In genomic region chrX:118724775-118725174, GRCh38 we compare ENCODE assay signal across 13 cellular contexts. TPM values are rescaled to one million over a fixed set of nuclear protein-coding genes. Genes with fewer than 3 reads are reported as not detected.
DNase-seq lines count a peak whose midpoint lies in the region; ATAC-seq and TF ChIP-seq lines count a peak whose summit lies in the region.
"Had no signal": no experiment of that assay in that cellular context is flagged by ENCODE, and none has a peak within 500 bp of the region (broad histone marks: within the 10 kb centered on the region; RNA-seq: fewer than 3 reads in every experiment).

No MANE protein-coding gene starts in this region.

- WGBS in esophagus squamous epithelium, 2 donors, result 21 to 44% methylated on average over 4 to 6 of the region's 7 CpGs

- H3K9me3 ChIP-seq in Panc1 (ENCODE audit: control insufficient read depth, insufficient read depth, low read depth, low read length) (no peaks in the 10 kb centered on the region), esophagus squamous epithelium (no peaks in the 10 kb centered on the region)
- H3K9me3 ChIP-seq: heart left ventricle, spleen had no signal

- H3K27me3 ChIP-seq in Panc1 (ENCODE audit: control insufficient read depth, insufficient read depth, low read length) (no peaks in the 10 kb centered on the region), esophagus squamous epithelium (no peaks in the 10 kb centered on the region)
- H3K27me3 ChIP-seq: heart left ventricle had no signal

- intact Hi-C loops in Panc1 (cut with micrococcal nuclease; ENCODE audit: unreplicated experiment), result loop anchor here (10.0 kb wide), 1 partner anchor 80 kb away; no protein-coding TSS in a partner anchor
- intact Hi-C loops in esophagus squamous epithelium (cut with DNase I), result no loop called here

- H3K4me3 ChIP-seq in Panc1 (ENCODE audit: low read depth in 2 of 2, low read length in 2 of 2) (peak overlapping the region in 1 of 2 experiments; percentile 37; a peak in 2 of 4 replicates), esophagus squamous epithelium (no peak overlapping the region)
- H3K4me3 ChIP-seq: heart left ventricle, spleen had no signal

- H3K4me3 Mint-ChIP-seq in osteocyte (ENCODE audit: unreplicated experiment), result no peak overlapping the region

- H3K4me1 ChIP-seq in Panc1 (ENCODE audit: control insufficient read depth, insufficient read depth, low read length) (peaks cover 47% of the 10 kb centered on the region), esophagus squamous epithelium (peaks cover 0 to 57% (median 10%) of the 10 kb centered on the region in 3 donors)

- no TSS peak for BruUV-seq in Panc1 (replicated peaks; lab: Mats Ljungman, UMichigan)

- in situ Hi-C loops in Panc1 (cut with HindIII; ENCODE audit: low pct_unique_long_range_greater_than_20kb, low sequenced_read_pairs), result no loop called here

- CTCF ChIA-PET in GM10248 (lab: Yijun Ruan, JAX), result no interaction called here
- CTCF ChIA-PET in Panc1 (lab: Charles Lee), result interaction anchor here (0.6 kb wide), 1 partner anchor 1055 kb away, joined by 3 read pairs; no protein-coding TSS in a partner anchor

- peak; percentile 17 for DNase-seq in GM10248 (ENCODE audit: extremely low spot score)
- no peak for DNase-seq in Panc1 (ENCODE audit: low read depth, low spot score)
- no peak for DNase-seq in esophagus squamous epithelium (lab: John Stamatoyannopoulos, UW)
- DNase-seq in osteocyte (ENCODE audit: extremely low spot score, unreplicated experiment), result no peak
- no peak for DNase-seq in NCI-H748 treated with DMSO at 0.1 percent for 48 hours (lab: John Stamatoyannopoulos, UW)
- no peak for DNase-seq in activated CD4-positive, CD25-positive, alpha-beta regulatory T cell treated with anti-CD3 and anti-CD28 coated beads, Interleukin-2, amount 50 U/mL, for 72 hours
- no peak for DNase-seq in NCI-H1436 treated with DMSO at 0.1 percent for 48 hours (lab: John Stamatoyannopoulos, UW)
- DNase-seq: activated gamma-delta T cell, dermis blood vessel endothelial cell, heart left ventricle, NCI-H2081 treated with DMSO at 0.1 percent for 48 hours, spleen had no signal

- H3K27me3 Mint-ChIP-seq in osteocyte (ENCODE audit: unreplicated experiment), result no peaks in the 10 kb centered on the region

- H3K36me3 ChIP-seq in Panc1 (ENCODE audit: control insufficient read depth, insufficient read depth, low read length) (no peaks in the 10 kb centered on the region), esophagus squamous epithelium (no peaks in the 10 kb centered on the region)
- H3K36me3 ChIP-seq: heart left ventricle, spleen had no signal

- peaks cover 33% of the 10 kb centered on the region for H3K4me1 Mint-ChIP-seq in osteocyte (ENCODE audit: unreplicated experiment)

- no peaks in the 10 kb centered on the region for H3K36me3 Mint-ChIP-seq in osteocyte (ENCODE audit: unreplicated experiment)

- POLR2A ChIA-PET in GM10248 (lab: Yijun Ruan, JAX), result no interaction called here
- POLR2A ChIA-PET in Panc1 (lab: Charles Lee), result interaction anchor here (0.9 kb wide), 1 partner anchor 111 kb away, joined by 9 read pairs; no protein-coding TSS in a partner anchor

- TF ChIP-seq POLR2A in esophagus squamous epithelium (IDR thresholded peaks at IDR 0.05), result no peak

- TF ChIP-seq CTCF in GM10248 (IDR thresholded peaks at IDR 0.05; ENCODE audit: control extremely low read depth, extremely low read depth, low read depth, missing control alignments), result no peak
- no peak for TF ChIP-seq CTCF in Panc1 (IDR thresholded peaks at IDR 0.05)
- no peak for TF ChIP-seq CTCF in esophagus squamous epithelium (IDR thresholded peaks at IDR 0.05)
- no peak for TF ChIP-seq CTCF in osteocyte (IDR thresholded peaks at IDR 0.05)

- peak overlapping the region; percentile 98 for H3K27ac ChIP-seq in Panc1 (ENCODE audit: low read length)
- peak overlapping the region in 3 of 4 donors; percentile 28 to 96 (median 54) for H3K27ac ChIP-seq in esophagus squamous epithelium

- peak overlapping the region; percentile 25 for H3K27ac Mint-ChIP-seq in osteocyte (ENCODE audit: unreplicated experiment)

- H3K9me3 Mint-ChIP-seq in osteocyte (ENCODE audit: unreplicated experiment), result no peaks in the 10 kb centered on the region

- no peak for ATAC-seq in Panc1
- ATAC-seq in HG03097 (IDR thresholded peaks at IDR 0.05; ENCODE audit: low FRiP score, unreplicated experiment), result no peak
- ATAC-seq: heart left ventricle had no signal

RNA-seq across cellular contexts. Expression of gene IL13RA1, which starts 2.6 kb away (rescaled TPM):
- total RNA-seq in Panc1 (2021; ENCODE audit: unreplicated experiment), result 191 TPM
- 101 TPM for polyA plus RNA-seq in Panc1 (2012; ENCODE audit: insufficient read length)
- total RNA-seq in esophagus squamous epithelium, result 10 to 100 TPM; 44.1 to 69.6 (median 56.7) TPM
- 78.7 and 79.4 TPM in 2 replicates for total RNA-seq in osteocyte
